29 cellular contexts compared by ENCODE assay signal in the genomic region with DNA sequence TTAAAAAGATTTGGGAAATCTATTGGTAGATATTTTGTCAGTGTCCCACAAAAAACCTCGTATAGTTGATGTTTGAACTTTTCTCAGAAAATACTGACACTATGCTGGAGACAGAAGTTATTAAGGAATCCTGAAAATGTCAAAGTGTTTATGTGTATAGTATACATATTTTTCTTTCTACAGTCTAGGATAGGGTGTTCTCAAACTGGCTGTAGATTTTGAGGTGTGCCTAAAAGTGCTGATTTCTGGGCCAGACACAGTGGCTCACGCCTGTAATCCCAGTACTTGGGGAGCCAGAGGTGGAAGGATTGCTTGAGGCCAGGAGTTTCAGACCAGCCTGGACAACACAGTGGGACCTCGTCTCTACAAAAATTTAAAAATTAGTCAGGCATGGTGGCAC.
"Had no signal": no experiment of that assay in that cellular context is flagged by ENCODE, and none has a peak within 500 bp of the region (broad histone marks: within the 10 kb centered on the region; RNA-seq: fewer than 3 reads in every experiment).

No MANE protein-coding gene starts in this region.

- H3K4me3 ChIP-seq: left ventricle myocardium inferior, lung, ovary, prostate gland, skin epidermis, stomach, testis, thyroid gland, transverse colon, upper lobe of right lung had no signal

- H3K4me3 Mint-ChIP-seq: immature natural killer cell; mesothelial cell of epicardium; naive B cell; natural killer cell; nephron progenitor cell; stimulated activated naive B cell treated with anti-CD40 and anti-IgM and Interleukin-4, amounts not matched to agents 10 μg/mL and 1 μg/mL and 100 μg/mL, for 72 hours had no signal

- H3K36me3 ChIP-seq: left ventricle myocardium inferior, ovary, prostate gland, stomach, thyroid gland, transverse colon, upper lobe of right lung had no signal

- H3K4me1 ChIP-seq: left ventricle myocardium inferior, prostate gland, stomach, testis, thyroid gland, transverse colon, upper lobe of right lung had no signal

- DNase-seq: hypothalamus; immature natural killer cell; kidney; left ventricle myocardium inferior; mesendoderm; naive B cell; natural killer cell; nephron progenitor cell; ovary; retina; right cardiac atrium; stimulated activated CD4-positive, alpha-beta T cell treated with anti-CD3 and anti-CD28 coated beads, Interleukin-12 subunit alpha, Interleukin-12 subunit beta, amount 100 ng/mL, for 4 hours; stimulated activated CD4-positive, alpha-beta T cell treated with anti-CD3 and anti-CD28 coated beads, Interleukin-15, amount 100 ng/mL, for 24 hours; stimulated activated CD4-positive, alpha-beta T cell treated with anti-CD3 and anti-CD28 coated beads, Interleukin-2, amount 100 ng/mL, for 24 hours; stimulated activated CD4-positive, alpha-beta T cell treated with anti-CD3 and anti-CD28 coated beads, Interleukin-4, amount 100 ng/mL, for 1 hour; stimulated activated naive B cell treated with anti-CD40 and anti-IgM and Interleukin-4, amounts not matched to agents 10 μg/mL and 1 μg/mL and 100 μg/mL, for 72 hours; stimulated activated naive CD8-positive, alpha-beta T cell treated with anti-CD3 and anti-CD28 coated beads, Interleukin-15, Interleukin-2, amounts not matched to agents 100 U/mL and 50 U/mL, for 24 hours; stomach; testis; thyroid gland; transverse colon; upper lobe of right lung had no signal

- H3K27me3 ChIP-seq: ovary, stomach, testis, thyroid gland, transverse colon, upper lobe of right lung had no signal

- FAIRE-seq: islet of Langerhans, kidney, urothelium cell line had no signal

- ATAC-seq: natural killer cell; right cardiac atrium; sciatic nerve; stimulated activated naive B cell treated with anti-CD40 and anti-IgM and Interleukin-4, amounts not matched to agents 10 μg/mL and 1 μg/mL and 100 μg/mL, for 72 hours; stimulated activated naive CD8-positive, alpha-beta T cell treated with anti-CD3 and anti-CD28 coated beads, Interleukin-15, Interleukin-2, amounts not matched to agents 100 U/mL and 50 U/mL, for 24 hours; upper lobe of right lung had no signal

- H3K9me3 Mint-ChIP-seq: nephron progenitor cell; stimulated activated naive B cell treated with anti-CD40 and anti-IgM and Interleukin-4, amounts not matched to agents 10 μg/mL and 1 μg/mL and 100 μg/mL, for 72 hours had no signal

- H3K4me1 Mint-ChIP-seq: immature natural killer cell; mesothelial cell of epicardium; naive B cell; natural killer cell; nephron progenitor cell; stimulated activated naive B cell treated with anti-CD40 and anti-IgM and Interleukin-4, amounts not matched to agents 10 μg/mL and 1 μg/mL and 100 μg/mL, for 72 hours had no signal

- H3K27me3 Mint-ChIP-seq: naive B cell; stimulated activated naive B cell treated with anti-CD40 and anti-IgM and Interleukin-4, amounts not matched to agents 10 μg/mL and 1 μg/mL and 100 μg/mL, for 72 hours had no signal

- H3K27ac ChIP-seq: left ventricle myocardium inferior, ovary, prostate gland, skin epidermis, stomach, testis, thyroid gland, transverse colon, upper lobe of right lung had no signal

- H3K36me3 Mint-ChIP-seq: immature natural killer cell; mesothelial cell of epicardium; naive B cell; natural killer cell; stimulated activated naive B cell treated with anti-CD40 and anti-IgM and Interleukin-4, amounts not matched to agents 10 μg/mL and 1 μg/mL and 100 μg/mL, for 72 hours had no signal

- H3K27ac Mint-ChIP-seq: immature natural killer cell; mesothelial cell of epicardium; natural killer cell; nephron progenitor cell; stimulated activated naive B cell treated with anti-CD40 and anti-IgM and Interleukin-4, amounts not matched to agents 10 μg/mL and 1 μg/mL and 100 μg/mL, for 72 hours had no signal

- H3K9me3 ChIP-seq: left ventricle myocardium inferior, ovary, prostate gland, stomach, testis, thyroid gland, transverse colon, upper lobe of right lung had no signal
